In the genomic region with DNA sequence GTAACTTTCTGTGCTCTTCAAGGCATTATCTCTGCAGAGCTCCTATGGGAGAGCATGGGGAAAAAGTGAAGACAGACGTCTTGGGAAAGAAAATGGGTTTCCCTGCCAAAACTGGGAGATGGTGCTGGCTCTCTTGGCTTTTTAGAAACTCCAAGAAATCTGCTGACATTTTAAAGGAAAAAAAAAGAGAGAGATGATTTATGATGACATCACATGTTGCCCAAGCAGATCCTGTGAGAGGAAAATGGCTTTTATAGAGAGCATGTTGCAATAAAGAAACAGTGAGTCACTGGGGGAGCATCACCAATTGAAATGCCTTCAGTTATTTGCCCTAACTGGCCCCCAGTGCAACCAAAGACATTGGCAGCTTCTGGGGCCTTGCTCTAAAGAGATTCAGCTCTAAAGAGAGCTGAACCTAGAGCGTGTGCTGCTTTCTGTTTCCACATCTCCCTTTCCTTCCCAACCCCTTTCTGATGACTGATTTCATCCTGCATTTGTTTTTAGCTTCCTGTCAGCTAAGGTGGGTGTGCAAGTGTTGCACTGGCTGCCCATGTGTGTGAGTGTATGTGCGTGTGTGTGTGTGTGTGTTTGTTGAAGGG, we compare ENCODE assay signal across 9 cellular contexts. TPM values are rescaled to one million over a fixed set of nuclear protein-coding genes. Genes with fewer than 3 reads are reported as not detected.
A peak's percentile ranks its signal among the peaks of the same experiment; 100 is the strongest.
DNase-seq lines count a peak whose midpoint lies in the region; ATAC-seq, FAIRE-seq and TF ChIP-seq lines count a peak whose summit lies in the region.
"Had no signal": no experiment of that assay in that cellular context is flagged by ENCODE, and none has a peak within 500 bp of the region (broad histone marks: within the 10 kb centered on the region; RNA-seq: fewer than 3 reads in every experiment).

No MANE protein-coding gene starts in this region.

- no peak for FAIRE-seq in RCC 7860 (lab: Jason Lieb, UNC)

- H3K27ac Mint-ChIP-seq in T-helper 17 cell (no peak overlapping the region), natural killer cell (no peak overlapping the region)

- TF ChIP-seq CTCF in natural killer cell (IDR thresholded peaks at IDR 0.05), result no peak

- DNase-seq in EL, result peak; percentile 88
- DNase-seq in RCC 7860 (ENCODE audit: low spot score), result peak; percentile 49
- peak; percentile 95 for DNase-seq in fibroblast of gingiva (ENCODE audit: low read depth)
- peak; percentile 48 for DNase-seq in pulmonary artery endothelial cell (ENCODE audit: low read depth, low spot score)
- DNase-seq in T-helper 17 cell, result no peak
- no peak for DNase-seq in DMS 273 treated with DMSO at 0.1 percent for 48 hours (lab: John Stamatoyannopoulos, UW)
- no peak for DNase-seq in natural killer cell
- DNase-seq in hypothalamus (lab: John Stamatoyannopoulos, UW), result no peak

- H3K4me3 Mint-ChIP-seq in T-helper 17 cell (no peak overlapping the region), natural killer cell (no peak overlapping the region)

- no peaks in the 10 kb centered on the region for H3K36me3 Mint-ChIP-seq in T-helper 17 cell (ENCODE audit: low read depth)
- no peaks in the 10 kb centered on the region for H3K36me3 Mint-ChIP-seq in natural killer cell

- no peaks in the 10 kb centered on the region for H3K9me3 ChIP-seq in T-helper 17 cell (ENCODE audit: control insufficient read depth, low read length, poor library complexity, severe bottlenecking)

- no peak for ATAC-seq in T-helper 17 cell
- ATAC-seq in natural killer cell, result no peak

- no peaks in the 10 kb centered on the region for H3K4me1 Mint-ChIP-seq in T-helper 17 cell
- H3K4me1 Mint-ChIP-seq in natural killer cell, result no peaks in the 10 kb centered on the region

- intact Hi-C loops in natural killer cell (cut with micrococcal nuclease), result no loop called here

- H3K27me3 Mint-ChIP-seq in T-helper 17 cell (peaks cover 47% of the 10 kb centered on the region), natural killer cell (ENCODE audit: low read depth in 2 of 2) (peaks cover 4 to 11% of the 10 kb centered on the region in 2 donors)

- H3K9me3 Mint-ChIP-seq in natural killer cell, result no peaks in the 10 kb centered on the region

RNA-seq across cellular contexts. Expression of gene LRMDA, which starts 37.7 kb away (rescaled TPM):
- total RNA-seq in pulmonary artery endothelial cell (7.2 and 14.6 TPM in 2 replicates), T-helper 17 cell (not detected), natural killer cell (1 to 10 TPM; 1.4 to 2.4 (median 2.1) TPM)
- total RNA-seq: T-helper 1 cell treated with Interleukin-12 subunit alpha and Interleukin-12 subunit beta and Interleukin-4 antibody, amounts not matched to agents 30 ng/mL and 1 ng/mL, for 36 hours had no signal

Comparison
In these comparisons a context has a peak if more than half of its experiments do, and no peak if none do; other contexts are left out.
1. DNase-seq: peak in EL (single experiment), RCC 7860 (single experiment), fibroblast of gingiva (single experiment) and pulmonary artery endothelial cell (single experiment); none in T-helper 17 cell (0 of 3), DMS 273 treated with DMSO at 0.1 percent for 48 hours (single experiment), natural killer cell (single experiment) and hypothalamus (0 of 51).